Comparison of ENCODE assay signal across 23 cellular contexts in genomic region chr2:121049921-121050585, GRCh38.
DNase-seq lines count a peak whose midpoint lies in the region; ATAC-seq and TF ChIP-seq lines count a peak whose summit lies in the region.
"Had no signal": no experiment of that assay in that cellular context is flagged by ENCODE, and none has a peak within 500 bp of the region (broad histone marks: within the 10 kb centered on the region; RNA-seq: fewer than 3 reads in every experiment).

No MANE protein-coding gene starts in this region.

- intact Hi-C loops in upper lobe of right lung (cut with DNase I) = no loop called here
- intact Hi-C loops in activated CD8-positive, alpha-beta T cell treated with anti-CD3 and anti-CD28 coated beads for 36 hours (cut with micrococcal nuclease) = no loop called here

- DNase-seq in DMS53 treated with DMSO at 0.1 percent for 48 hours (lab: John Stamatoyannopoulos, UW; ENCODE audit: unreplicated experiment) (peak; percentile 55), NCI-H510A treated with DMSO at 0.1 percent for 48 hours (lab: John Stamatoyannopoulos, UW) (peak; percentile 29), mesenteric fat pad (ENCODE audit: low spot score) (peak; percentile 33), upper lobe of right lung (peak; percentile 12)
- DNase-seq in activated CD8-positive, alpha-beta T cell treated with anti-CD3 and anti-CD28 coated beads for 36 hours = no peak
- DNase-seq in stimulated activated naive CD8-positive, alpha-beta T cell treated with anti-CD3 and anti-CD28 coated beads, Interleukin-15, Interleukin-2, amounts not matched to agents 100 U/mL and 50 U/mL, for 24 hours = no peak
- DNase-seq: AML-193; CD4-positive, alpha-beta T cell; HCEC 1CT; IMR-90; KG1; MG63; NCI-H446; NCI-H526 treated with DMSO at 0.1 percent for 48 hours; SHP77; SK-N-SH; SW 1271 had no signal

- no peak overlapping the region for H3K4me3 Mint-ChIP-seq in activated CD8-positive, alpha-beta T cell treated with anti-CD3 and anti-CD28 coated beads for 36 hours
- H3K4me3 Mint-ChIP-seq: CD4-positive, alpha-beta T cell had no signal

- no peak overlapping the region for H3K27ac ChIP-seq in upper lobe of right lung
- H3K27ac ChIP-seq: A549; BLaER1 treated with 17β-estradiol and CSF1 and Interleukin-3, amounts not matched to agents 10 nM and 100 nM; RWPE1 had no signal

- H3K4me1 ChIP-seq in upper lobe of right lung = no peaks in the 10 kb centered on the region
- H3K4me1 ChIP-seq: A549; BLaER1 treated with 17β-estradiol and CSF1 and Interleukin-3, amounts not matched to agents 10 nM and 100 nM; Caco-2 had no signal

- H3K27ac Mint-ChIP-seq in activated CD8-positive, alpha-beta T cell treated with anti-CD3 and anti-CD28 coated beads for 36 hours = no peak overlapping the region
- H3K27ac Mint-ChIP-seq: CD4-positive, alpha-beta T cell had no signal

- no peaks in the 10 kb centered on the region for H3K36me3 ChIP-seq in upper lobe of right lung
- H3K36me3 ChIP-seq: BLaER1 treated with 17β-estradiol and CSF1 and Interleukin-3, amounts not matched to agents 10 nM and 100 nM; MG63 had no signal

- POLR2A ChIA-PET in activated CD8-positive, alpha-beta T cell treated with anti-CD3 and anti-CD28 coated beads for 36 hours (lab: Charles Lee) = no interaction called here

- no peaks in the 10 kb centered on the region for H3K27me3 Mint-ChIP-seq in activated CD8-positive, alpha-beta T cell treated with anti-CD3 and anti-CD28 coated beads for 36 hours
- H3K27me3 Mint-ChIP-seq: CD4-positive, alpha-beta T cell had no signal

- H3K4me1 Mint-ChIP-seq in activated CD8-positive, alpha-beta T cell treated with anti-CD3 and anti-CD28 coated beads for 36 hours (ENCODE audit: low read depth) = no peaks in the 10 kb centered on the region

- ATAC-seq in upper lobe of right lung (no peak), HG03342 (IDR thresholded peaks at IDR 0.05; ENCODE audit: unreplicated experiment) (no peak)
- no peak for ATAC-seq in activated CD8-positive, alpha-beta T cell treated with anti-CD3 and anti-CD28 coated beads for 36 hours
- ATAC-seq in stimulated activated naive CD8-positive, alpha-beta T cell treated with anti-CD3 and anti-CD28 coated beads, Interleukin-15, Interleukin-2, amounts not matched to agents 100 U/mL and 50 U/mL, for 24 hours = no peak
- ATAC-seq: A549, Panc1 had no signal

- H3K9me3 Mint-ChIP-seq in activated CD8-positive, alpha-beta T cell treated with anti-CD3 and anti-CD28 coated beads for 36 hours = no peaks in the 10 kb centered on the region
- H3K9me3 Mint-ChIP-seq: CD4-positive, alpha-beta T cell had no signal

- CTCF ChIA-PET in activated CD8-positive, alpha-beta T cell treated with anti-CD3 and anti-CD28 coated beads for 36 hours (lab: Charles Lee) = interaction anchor here (1.3 to 1.9 kb wide), 2 partner anchors 27 to 30 kb away, joined by 4 read pairs; no protein-coding TSS in a partner anchor

- no peak overlapping the region for H3K4me3 ChIP-seq in upper lobe of right lung
- H3K4me3 ChIP-seq: A549; BLaER1 treated with 17β-estradiol and CSF1 and Interleukin-3, amounts not matched to agents 10 nM and 100 nM; MG63 had no signal

- H3K9me3 ChIP-seq in upper lobe of right lung = no peaks in the 10 kb centered on the region
- H3K9me3 ChIP-seq: Caco-2, MG63, SK-N-SH had no signal

- no peaks in the 10 kb centered on the region for H3K36me3 Mint-ChIP-seq in activated CD8-positive, alpha-beta T cell treated with anti-CD3 and anti-CD28 coated beads for 36 hours (ENCODE audit: low read depth)

- TF ChIP-seq CTCF in upper lobe of right lung (IDR thresholded peaks at IDR 0.05) = no peak
- TF ChIP-seq CTCF in activated CD8-positive, alpha-beta T cell treated with anti-CD3 and anti-CD28 coated beads for 36 hours (IDR thresholded peaks at IDR 0.05) = no peak

- no peaks in the 10 kb centered on the region for H3K27me3 ChIP-seq in upper lobe of right lung
- H3K27me3 ChIP-seq: BLaER1 treated with 17β-estradiol and CSF1 and Interleukin-3, amounts not matched to agents 10 nM and 100 nM; MG63 had no signal

Comparison
In these comparisons a context has a peak if more than half of its experiments do, and no peak if none do; other contexts are left out.
1. DNase-seq: peak in DMS53 treated with DMSO at 0.1 percent for 48 hours (single experiment), NCI-H510A treated with DMSO at 0.1 percent for 48 hours (single experiment), mesenteric fat pad (single experiment) and upper lobe of right lung (single experiment); none in activated CD8-positive, alpha-beta T cell treated with anti-CD3 and anti-CD28 coated beads for 36 hours (single experiment) and stimulated activated naive CD8-positive, alpha-beta T cell treated with anti-CD3 and anti-CD28 coated beads, Interleukin-15, Interleukin-2, amounts not matched to agents 100 U/mL and 50 U/mL, for 24 hours (single experiment).